ENCODE assay signal across 1 cellular context in genomic region chr6:42879372-42880239, GRCh38.
A peak's percentile ranks its signal among the peaks of the same experiment; 100 is the strongest.
TF ChIP-seq lines count a peak whose summit lies in the region.

Gene RPL7L1 (plus strand): TSS chr6:42879616. CDS start chr6:42879911, 295 bp downstream.

TF ChIP-seq in HepG2, 621 proteins besides CTCF, POLR2A, EP300 and RAD21 (continued from another document and continues in another):
- TF ChIP-seq EEA1 (CRISPR knock-in tag; IDR thresholded peaks at IDR 0.05; ENCODE audit: borderline replicate concordance) (no peak), SMC3 (IDR thresholded peaks at IDR 0.05; ENCODE audit: low read length) (peak; percentile 17; the same call in 1 of the 2 replicates), ZNF549 (CRISPR knock-in tag; IDR thresholded peaks at IDR 0.05) (0 out of 2 replicates have a peak, but pooled peaks have one; percentile 64), MNT (IDR thresholded peaks at IDR 0.05) (peak; percentile 90), BRCA1 (CRISPR knock-in tag; IDR thresholded peaks at IDR 0.05) (0 out of 2 replicates have a peak, but pooled peaks have one; percentile 66), SNAI1 (CRISPR knock-in tag; IDR thresholded peaks at IDR 0.05; ENCODE audit: borderline replicate concordance) (peak; percentile 45; the same call in 1 of the 2 replicates), NFKB2 (CRISPR knock-in tag; IDR thresholded peaks at IDR 0.05; ENCODE audit: borderline replicate concordance) (peak; percentile 62), ZNF761 (CRISPR knock-in tag; conservative IDR thresholded peaks at IDR 0.05) (peak; percentile 47; the same call in 1 of the 2 replicates), NFE2L2 (IDR thresholded peaks at IDR 0.05; ENCODE audit: low read length) (no peak), ZNF350 (CRISPR knock-in tag; IDR thresholded peaks at IDR 0.05; ENCODE audit: borderline replicate concordance, low read depth) (peak; percentile 89), POGZ (CRISPR knock-in tag; IDR thresholded peaks at IDR 0.05) (peak; percentile 75; the same call in 1 of the 2 replicates), DNMT3B (CRISPR knock-in tag; conservative IDR thresholded peaks at IDR 0.05) (no peak; the same call in 1 of the 2 replicates), FOXJ3 (CRISPR knock-in tag; IDR thresholded peaks at IDR 0.05; ENCODE audit: borderline replicate concordance) (peak; percentile 96; the same call in 1 of the 2 replicates), ATF2 (CRISPR knock-in tag; IDR thresholded peaks at IDR 0.05) (peak; percentile 55), ZNF362 (CRISPR knock-in tag; IDR thresholded peaks at IDR 0.05; ENCODE audit: borderline replicate concordance) (peak; percentile 37; the same call in 1 of the 2 replicates), SRSF9 (IDR thresholded peaks at IDR 0.05; ENCODE audit: borderline replicate concordance, insufficient read depth, low read depth, low read length, poor library complexity, severe bottlenecking) (no peak), ZSCAN20 (CRISPR knock-in tag; IDR thresholded peaks at IDR 0.05; ENCODE audit: borderline replicate concordance) (no peak), ZNF143 (CRISPR knock-in tag; IDR thresholded peaks at IDR 0.05) (peak; percentile 92), ZNF816 (CRISPR knock-in tag; IDR thresholded peaks at IDR 0.05; ENCODE audit: borderline replicate concordance) (no peak), ZFP1 (CRISPR knock-in tag; IDR thresholded peaks at IDR 0.05) (peak; percentile 44), THAP8 (CRISPR knock-in tag; IDR thresholded peaks at IDR 0.05; ENCODE audit: borderline replicate concordance) (no peak), ZNF280B (CRISPR knock-in tag; IDR thresholded peaks at IDR 0.05; ENCODE audit: borderline replicate concordance) (no peak; the same call in 1 of the 2 replicates), ESRRA (CRISPR knock-in tag; IDR thresholded peaks at IDR 0.05; ENCODE audit: low read depth) (peak; percentile 48; the same call in 1 of the 2 replicates), ZNF382 (CRISPR knock-in tag; IDR thresholded peaks at IDR 0.05; ENCODE audit: borderline replicate concordance) (no peak), ONECUT2 (CRISPR knock-in tag; IDR thresholded peaks at IDR 0.05) (peak; percentile 35; the same call in 1 of the 2 replicates), KMT2B (CRISPR knock-in tag; IDR thresholded peaks at IDR 0.05) (peak; percentile 95), STAT5B (CRISPR knock-in tag; IDR thresholded peaks at IDR 0.05) (no peak; the same call in 1 of the 2 replicates), ZNF770 (CRISPR knock-in tag; IDR thresholded peaks at IDR 0.05) (peak; percentile 80; the same call in 1 of the 2 replicates), DPF2 (CRISPR knock-in tag; IDR thresholded peaks at IDR 0.05; ENCODE audit: borderline replicate concordance, low read depth) (no peak; the same call in 1 of the 2 replicates), NR2F6 (IDR thresholded peaks at IDR 0.05) (no peak; the same call in 1 of the 2 replicates), NR2F6 (CRISPR knock-in tag; IDR thresholded peaks at IDR 0.05) (peak; percentile 27; the same call in 1 of the 2 replicates)
- TF ChIP-seq, protein P1, sequence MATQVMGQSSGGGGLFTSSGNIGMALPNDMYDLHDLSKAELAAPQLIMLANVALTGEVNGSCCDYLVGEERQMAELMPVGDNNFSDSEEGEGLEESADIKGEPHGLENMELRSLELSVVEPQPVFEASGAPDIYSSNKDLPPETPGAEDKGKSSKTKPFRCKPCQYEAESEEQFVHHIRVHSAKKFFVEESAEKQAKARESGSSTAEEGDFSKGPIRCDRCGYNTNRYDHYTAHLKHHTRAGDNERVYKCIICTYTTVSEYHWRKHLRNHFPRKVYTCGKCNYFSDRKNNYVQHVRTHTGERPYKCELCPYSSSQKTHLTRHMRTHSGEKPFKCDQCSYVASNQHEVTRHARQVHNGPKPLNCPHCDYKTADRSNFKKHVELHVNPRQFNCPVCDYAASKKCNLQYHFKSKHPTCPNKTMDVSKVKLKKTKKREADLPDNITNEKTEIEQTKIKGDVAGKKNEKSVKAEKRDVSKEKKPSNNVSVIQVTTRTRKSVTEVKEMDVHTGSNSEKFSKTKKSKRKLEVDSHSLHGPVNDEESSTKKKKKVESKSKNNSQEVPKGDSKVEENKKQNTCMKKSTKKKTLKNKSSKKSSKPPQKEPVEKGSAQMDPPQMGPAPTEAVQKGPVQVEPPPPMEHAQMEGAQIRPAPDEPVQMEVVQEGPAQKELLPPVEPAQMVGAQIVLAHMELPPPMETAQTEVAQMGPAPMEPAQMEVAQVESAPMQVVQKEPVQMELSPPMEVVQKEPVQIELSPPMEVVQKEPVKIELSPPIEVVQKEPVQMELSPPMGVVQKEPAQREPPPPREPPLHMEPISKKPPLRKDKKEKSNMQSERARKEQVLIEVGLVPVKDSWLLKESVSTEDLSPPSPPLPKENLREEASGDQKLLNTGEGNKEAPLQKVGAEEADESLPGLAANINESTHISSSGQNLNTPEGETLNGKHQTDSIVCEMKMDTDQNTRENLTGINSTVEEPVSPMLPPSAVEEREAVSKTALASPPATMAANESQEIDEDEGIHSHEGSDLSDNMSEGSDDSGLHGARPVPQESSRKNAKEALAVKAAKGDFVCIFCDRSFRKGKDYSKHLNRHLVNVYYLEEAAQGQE (IDR thresholded peaks at IDR 0.05; ENCODE audit: borderline replicate concordance in 1 of 2, low read depth in 1 of 2, low read length in 2 of 2), result peak in 1 of 2 experiments; percentile 69; a peak in 2 of 4 replicates
- TF ChIP-seq, protein P2, sequence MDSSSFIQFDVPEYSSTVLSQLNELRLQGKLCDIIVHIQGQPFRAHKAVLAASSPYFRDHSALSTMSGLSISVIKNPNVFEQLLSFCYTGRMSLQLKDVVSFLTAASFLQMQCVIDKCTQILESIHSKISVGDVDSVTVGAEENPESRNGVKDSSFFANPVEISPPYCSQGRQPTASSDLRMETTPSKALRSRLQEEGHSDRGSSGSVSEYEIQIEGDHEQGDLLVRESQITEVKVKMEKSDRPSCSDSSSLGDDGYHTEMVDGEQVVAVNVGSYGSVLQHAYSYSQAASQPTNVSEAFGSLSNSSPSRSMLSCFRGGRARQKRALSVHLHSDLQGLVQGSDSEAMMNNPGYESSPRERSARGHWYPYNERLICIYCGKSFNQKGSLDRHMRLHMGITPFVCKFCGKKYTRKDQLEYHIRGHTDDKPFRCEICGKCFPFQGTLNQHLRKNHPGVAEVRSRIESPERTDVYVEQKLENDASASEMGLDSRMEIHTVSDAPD (CRISPR knock-in tag; IDR thresholded peaks at IDR 0.05), result peak; percentile 81; the same call in 1 of the 2 replicates
- TF ChIP-seq, protein P3, sequence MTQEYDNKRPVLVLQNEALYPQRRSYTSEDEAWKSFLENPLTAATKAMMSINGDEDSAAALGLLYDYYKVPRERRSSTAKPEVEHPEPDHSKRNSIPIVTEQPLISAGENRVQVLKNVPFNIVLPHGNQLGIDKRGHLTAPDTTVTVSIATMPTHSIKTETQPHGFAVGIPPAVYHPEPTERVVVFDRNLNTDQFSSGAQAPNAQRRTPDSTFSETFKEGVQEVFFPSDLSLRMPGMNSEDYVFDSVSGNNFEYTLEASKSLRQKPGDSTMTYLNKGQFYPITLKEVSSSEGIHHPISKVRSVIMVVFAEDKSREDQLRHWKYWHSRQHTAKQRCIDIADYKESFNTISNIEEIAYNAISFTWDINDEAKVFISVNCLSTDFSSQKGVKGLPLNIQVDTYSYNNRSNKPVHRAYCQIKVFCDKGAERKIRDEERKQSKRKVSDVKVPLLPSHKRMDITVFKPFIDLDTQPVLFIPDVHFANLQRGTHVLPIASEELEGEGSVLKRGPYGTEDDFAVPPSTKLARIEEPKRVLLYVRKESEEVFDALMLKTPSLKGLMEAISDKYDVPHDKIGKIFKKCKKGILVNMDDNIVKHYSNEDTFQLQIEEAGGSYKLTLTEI (CRISPR knock-in tag; conservative IDR thresholded peaks at IDR 0.05), result no peak
- TF ChIP-seq, protein P4, sequence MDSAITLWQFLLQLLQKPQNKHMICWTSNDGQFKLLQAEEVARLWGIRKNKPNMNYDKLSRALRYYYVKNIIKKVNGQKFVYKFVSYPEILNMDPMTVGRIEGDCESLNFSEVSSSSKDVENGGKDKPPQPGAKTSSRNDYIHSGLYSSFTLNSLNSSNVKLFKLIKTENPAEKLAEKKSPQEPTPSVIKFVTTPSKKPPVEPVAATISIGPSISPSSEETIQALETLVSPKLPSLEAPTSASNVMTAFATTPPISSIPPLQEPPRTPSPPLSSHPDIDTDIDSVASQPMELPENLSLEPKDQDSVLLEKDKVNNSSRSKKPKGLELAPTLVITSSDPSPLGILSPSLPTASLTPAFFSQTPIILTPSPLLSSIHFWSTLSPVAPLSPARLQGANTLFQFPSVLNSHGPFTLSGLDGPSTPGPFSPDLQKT (CRISPR knock-in tag; IDR thresholded peaks at IDR 0.05; ENCODE audit: borderline replicate concordance), result peak; percentile 78; the same call in 1 of the 2 replicates
- TF ChIP-seq, protein P5, sequence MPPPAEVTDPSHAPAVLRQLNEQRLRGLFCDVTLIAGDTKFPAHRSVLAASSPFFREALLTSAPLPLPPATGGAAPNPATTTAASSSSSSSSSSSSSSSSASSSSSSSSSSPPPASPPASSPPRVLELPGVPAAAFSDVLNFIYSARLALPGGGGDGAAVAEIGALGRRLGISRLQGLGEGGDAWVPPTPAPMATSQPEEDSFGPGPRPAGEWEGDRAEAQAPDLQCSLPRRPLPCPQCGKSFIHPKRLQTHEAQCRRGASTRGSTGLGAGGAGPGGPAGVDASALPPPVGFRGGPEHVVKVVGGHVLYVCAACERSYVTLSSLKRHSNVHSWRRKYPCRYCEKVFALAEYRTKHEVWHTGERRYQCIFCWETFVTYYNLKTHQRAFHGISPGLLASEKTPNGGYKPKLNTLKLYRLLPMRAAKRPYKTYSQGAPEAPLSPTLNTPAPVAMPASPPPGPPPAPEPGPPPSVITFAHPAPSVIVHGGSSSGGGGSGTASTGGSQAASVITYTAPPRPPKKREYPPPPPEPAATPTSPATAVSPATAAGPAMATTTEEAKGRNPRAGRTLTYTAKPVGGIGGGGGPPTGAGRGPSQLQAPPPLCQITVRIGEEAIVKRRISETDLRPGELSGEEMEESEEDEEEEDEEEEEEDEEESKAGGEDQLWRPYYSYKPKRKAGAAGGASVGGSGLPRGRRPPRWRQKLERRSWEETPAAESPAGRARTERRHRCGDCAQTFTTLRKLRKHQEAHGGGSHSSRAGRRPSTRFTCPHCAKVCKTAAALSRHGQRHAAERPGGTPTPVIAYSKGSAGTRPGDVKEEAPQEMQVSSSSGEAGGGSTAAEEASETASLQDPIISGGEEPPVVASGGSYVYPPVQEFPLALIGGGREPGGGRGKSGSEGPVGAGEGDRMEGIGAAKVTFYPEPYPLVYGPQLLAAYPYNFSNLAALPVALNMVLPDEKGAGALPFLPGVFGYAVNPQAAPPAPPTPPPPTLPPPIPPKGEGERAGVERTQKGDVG (CRISPR knock-in tag; IDR thresholded peaks at IDR 0.05; ENCODE audit: borderline replicate concordance), result peak; percentile 96; the same call in 1 of the 2 replicates
